Comparison of ENCODE assay signal across 28 cellular contexts in the genomic region with DNA sequence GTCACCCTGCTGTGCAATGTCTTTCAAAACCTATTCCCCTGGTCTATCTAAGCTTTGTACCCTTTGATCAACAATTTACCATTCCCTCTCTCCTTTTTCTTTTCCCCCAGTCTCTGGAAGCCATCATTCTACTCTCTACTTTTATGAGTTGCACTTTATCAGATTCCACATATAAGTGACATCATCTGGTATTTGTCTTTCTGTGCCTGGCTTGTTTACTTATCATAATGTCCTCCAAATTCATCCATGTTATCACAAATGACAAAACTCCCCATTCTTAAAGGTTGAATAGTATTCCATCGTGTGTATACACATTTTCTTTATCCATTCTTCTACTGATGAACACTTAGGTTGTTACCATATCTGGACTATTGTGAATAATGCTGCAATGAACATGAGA.
"Had no signal": no experiment of that assay in that cellular context is flagged by ENCODE, and none has a peak within 500 bp of the region (broad histone marks: within the 10 kb centered on the region; RNA-seq: fewer than 3 reads in every experiment).

No MANE protein-coding gene starts in this region.

- H3K27ac ChIP-seq: body of pancreas, breast epithelium, cardiac muscle cell, colonic mucosa, epithelial cell of prostate, esophagus squamous epithelium, gastroesophageal sphincter, heart right ventricle, WERI-Rb-1 had no signal

- H3K27me3 ChIP-seq: body of pancreas, cardiac muscle cell, colonic mucosa had no signal

- H3K36me3 ChIP-seq: breast epithelium, cardiac muscle cell, colonic mucosa, esophagus squamous epithelium, gastroesophageal sphincter, heart right ventricle, WERI-Rb-1 had no signal

- H3K4me3 ChIP-seq: body of pancreas, breast epithelium, cardiac muscle cell, colonic mucosa, esophagus squamous epithelium, gastroesophageal sphincter, heart right ventricle had no signal

- DNase-seq: activated B cell treated with CpG ODN at 0.5 μM for 24 hours; activated CD4-positive, alpha-beta T cell treated with anti-CD3 and anti-CD28 coated beads for 48 hours; activated CD4-positive, alpha-beta T cell treated with anti-CD3 and anti-CD28 coated beads, Interleukin-2, amount 50 U/mL, for 1 hour; activated CD4-positive, alpha-beta T cell treated with anti-CD3 and anti-CD28 coated beads, Interleukin-2, amount 50 U/mL, for 48 hours; activated CD8-positive, alpha-beta memory T cell treated with anti-CD3 and anti-CD28 coated beads for 24 hours; activated CD8-positive, alpha-beta T cell treated with anti-CD3 and anti-CD28 coated beads for 36 hours; activated effector memory CD4-positive, alpha-beta T cell treated with Interleukin-2 at 50 U/mL for 16 hours; activated gamma-delta T cell treated with Interleukin-2 at 50 U/mL for 16 hours; activated naive CD4-positive, alpha-beta T cell treated with anti-CD3 and anti-CD28 coated beads, Interleukin-2, amount 50 U/mL, for 16 hours; activated naive CD4-positive, alpha-beta T cell treated with Interleukin-2 at 50 U/mL for 16 hours; activated T-cell treated with anti-CD3 and anti-CD28 coated beads, Interleukin-2, amount 50 U/mL, for 4 hours; amniotic stem cell; aorta; body of pancreas; central memory CD4-positive, alpha-beta T cell; cerebellar nuclear complex; colonic mucosa; effector CD8-positive, alpha-beta T cell; esophagus squamous epithelium; foreskin melanocyte; heart right ventricle; T-helper 17 cell; T1000; WERI-Rb-1 had no signal
